Comparison of ENCODE assay signal across 18 cellular contexts in the genomic region with DNA sequence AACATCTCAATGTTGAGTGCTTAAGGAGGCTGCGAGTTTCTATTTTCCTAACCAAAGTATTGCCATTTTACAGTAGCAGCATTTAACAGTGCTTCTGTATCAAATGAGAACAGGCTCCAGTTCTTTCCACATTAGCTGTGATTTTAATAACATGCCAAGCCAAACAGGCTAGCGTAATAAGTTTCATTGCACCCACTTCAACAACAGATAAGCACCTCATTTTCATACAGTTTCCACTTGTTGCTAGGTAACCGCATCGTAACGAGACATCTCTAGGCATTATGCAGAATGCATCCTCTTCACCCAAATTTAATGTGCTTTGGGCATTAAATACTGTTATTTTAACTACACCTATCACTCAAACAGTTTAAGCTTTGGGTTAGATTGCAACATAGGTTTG.
"Had no signal": no experiment of that assay in that cellular context is flagged by ENCODE, and none has a peak within 500 bp of the region (broad histone marks: within the 10 kb centered on the region; RNA-seq: fewer than 3 reads in every experiment).

No MANE protein-coding gene starts in this region.

- H3K4me1 ChIP-seq: tibial nerve, vagina had no signal

- H3K36me3 ChIP-seq: esophagus squamous epithelium, tibial nerve, vagina, WERI-Rb-1 had no signal

- H3K4me3 ChIP-seq: esophagus squamous epithelium, lung, tibial nerve, vagina had no signal

- DNase-seq: activated CD4-positive, alpha-beta memory T cell treated with anti-CD3 and anti-CD28 coated beads for 36 hours; activated CD8-positive, alpha-beta memory T cell treated with anti-CD3 and anti-CD28 coated beads, Interleukin-2, amount 10 ng/mL, durations not matched to agents 7 days and 5 days; activated naive CD4-positive, alpha-beta T cell treated with anti-CD3 and anti-CD28 coated beads for 36 hours; activated naive CD8-positive, alpha-beta T cell treated with anti-CD3 and anti-CD28 coated beads, Interleukin-2, amount 50 U/mL, for 24 hours; activated T-cell treated with anti-CD3 and anti-CD28 coated beads, Interleukin-2, amount 50 U/mL, for 1 hour; aorta; effector CD8-positive, alpha-beta T cell; esophagus squamous epithelium; nephron progenitor cell; occipital lobe; stimulated activated CD4-positive, alpha-beta T cell treated with anti-CD3 and anti-CD28 coated beads, Interleukin-15, amount 100 ng/mL, for 24 hours; stimulated activated CD4-positive, alpha-beta T cell treated with anti-CD3 and anti-CD28 coated beads, Interleukin-4, amount 100 ng/mL, for 1 hour; stimulated activated naive CD4-positive, alpha-beta T cell; WERI-Rb-1 had no signal

- FAIRE-seq: endothelial cell of umbilical vein had no signal

- ATAC-seq: activated CD8-positive, alpha-beta memory T cell treated with anti-CD3 and anti-CD28 coated beads, Interleukin-2, amount 10 ng/mL, durations not matched to agents 7 days and 5 days; activated naive CD8-positive, alpha-beta T cell treated with anti-CD3 and anti-CD28 coated beads, Interleukin-2, amount 50 U/mL, for 24 hours had no signal

- H3K27me3 ChIP-seq: esophagus squamous epithelium, tibial nerve, vagina had no signal

- H3K9me3 ChIP-seq: esophagus squamous epithelium, tibial nerve, vagina had no signal

- H3K27ac ChIP-seq: esophagus squamous epithelium, tibial nerve, vagina, WERI-Rb-1 had no signal
